ENCODE assay signal across 22 cellular contexts in genomic region chr17:76477576-76477975, GRCh38. TPM values are rescaled to one million over a fixed set of nuclear protein-coding genes. Genes with fewer than 3 reads are reported as not detected.
DNase-seq lines count a peak whose midpoint lies in the region; ATAC-seq and TF ChIP-seq lines count a peak whose summit lies in the region.
"Had no signal": no experiment of that assay in that cellular context is flagged by ENCODE, and none has a peak within 500 bp of the region (broad histone marks: within the 10 kb centered on the region; RNA-seq: fewer than 3 reads in every experiment).

No MANE protein-coding gene starts in this region.

- H3K9me3 ChIP-seq in BLaER1 (no peaks in the 10 kb centered on the region), Peyer's patch (no peaks in the 10 kb centered on the region)
- H3K9me3 ChIP-seq: MG63 had no signal

- H3K27ac Mint-ChIP-seq in central memory CD8-positive, alpha-beta T cell (ENCODE audit: low read depth): peak overlapping the region; percentile 32
- peak overlapping the region in 4 of 6 donors; percentile 31 to 83 (median 76) for H3K27ac Mint-ChIP-seq in naive B cell

- ATAC-seq in central memory CD8-positive, alpha-beta T cell (replicated peaks; ENCODE audit: extremely low read depth, poor library complexity, severe bottlenecking): no peak
- no peak for ATAC-seq in naive B cell (ENCODE audit: low read depth in 2 of 2)
- no peak for ATAC-seq in GM19395 (IDR thresholded peaks at IDR 0.05; ENCODE audit: unreplicated experiment)

- H3K27ac ChIP-seq in BLaER1: peak overlapping the region; percentile 70
- no peak overlapping the region for H3K27ac ChIP-seq in Peyer's patch
- H3K27ac ChIP-seq: PC-9 had no signal

- no peaks in the 10 kb centered on the region for H3K27me3 Mint-ChIP-seq in central memory CD8-positive, alpha-beta T cell
- H3K27me3 Mint-ChIP-seq in naive B cell: peaks cover 0 to 5% (median 4%) of the 10 kb centered on the region in 3 donors

- no peak for TF ChIP-seq CTCF in Peyer's patch (IDR thresholded peaks at IDR 0.05)

- peaks cover 29% of the 10 kb centered on the region for H3K36me3 Mint-ChIP-seq in central memory CD8-positive, alpha-beta T cell (ENCODE audit: insufficient read depth)
- peaks cover 9 to 20% of the 10 kb centered on the region in 2 donors for H3K36me3 Mint-ChIP-seq in naive B cell

- no peak overlapping the region for H3K4me3 Mint-ChIP-seq in central memory CD8-positive, alpha-beta T cell
- H3K4me3 Mint-ChIP-seq in naive B cell: peak overlapping the region in 1 of 8 donors; percentile 45

- H3K4me3 ChIP-seq in BLaER1 (no peak overlapping the region), Peyer's patch (no peak overlapping the region)
- H3K4me3 ChIP-seq: MG63, PC-9 had no signal

- peak overlapping the region; percentile 45; the same call in 1 of the 2 replicates for H3K9ac ChIP-seq in BLaER1

- H3K27me3 ChIP-seq in BLaER1 (no peaks in the 10 kb centered on the region), Peyer's patch (no peaks in the 10 kb centered on the region)
- H3K27me3 ChIP-seq: MG63 had no signal

- H3K9me3 Mint-ChIP-seq in central memory CD8-positive, alpha-beta T cell: no peaks in the 10 kb centered on the region
- peaks cover 0 to 4% (median 2%) of the 10 kb centered on the region in 7 donors for H3K9me3 Mint-ChIP-seq in naive B cell

- peak; percentile 12 for TF ChIP-seq POLR2A in GM19099 (IDR thresholded peaks at IDR 0.05; ENCODE audit: extremely low read depth, insufficient read length, low read depth)
- TF ChIP-seq POLR2A in erythroblast (IDR thresholded peaks at IDR 0.05; ENCODE audit: low read length): no peak
- TF ChIP-seq POLR2A in Peyer's patch (IDR thresholded peaks at IDR 0.05): no peak

- no peak for DNase-seq in central memory CD8-positive, alpha-beta T cell (ENCODE audit: low spot score in 2 of 2)
- DNase-seq in naive B cell: no peak
- no peak for DNase-seq in erythroblast (lab: John Stamatoyannopoulos, UW)
- DNase-seq in Peyer's patch: no peak
- no peak for DNase-seq in NOMO-1 (lab: John Stamatoyannopoulos, UW; ENCODE audit: unreplicated experiment in 2 of 2)
- DNase-seq: Calu3, DMS79 treated with DMSO at 0.1 percent for 48 hours, GF-D8, KG1, MG63, NCI-H2029, NCI-H446, NCI-H524 treated with DMSO at 0.1 percent for 48 hours, NCI-H774, PC-9, RPMI8226, SHP77 had no signal

- H4K20me1 ChIP-seq in BLaER1: no peaks in the 10 kb centered on the region

- H3K4me2 ChIP-seq in BLaER1: peak overlapping the region; percentile 95
- H3K4me2 ChIP-seq: PC-9 had no signal

- H3K4me1 ChIP-seq in BLaER1: peaks cover 71% of the 10 kb centered on the region
- peaks cover 0 to 10% (median 0%) of the 10 kb centered on the region in 4 donors for H3K4me1 ChIP-seq in Peyer's patch

- H3K36me3 ChIP-seq in BLaER1 (peaks cover 61% of the 10 kb centered on the region), Peyer's patch (peaks cover 0 to 16% (median 0%) of the 10 kb centered on the region in 3 donors)

- peaks cover 12% of the 10 kb centered on the region for H3K4me1 Mint-ChIP-seq in central memory CD8-positive, alpha-beta T cell
- H3K4me1 Mint-ChIP-seq in naive B cell: peaks cover 45 to 66% (median 64%) of the 10 kb centered on the region in 3 donors

RNA-seq across cellular contexts. Expression of gene AANAT, which starts 10.2 kb away (rescaled TPM):
- 1 to 10 TPM in 1 of 6 donors, under 1 TPM in 2, not detected in 3; 0.24 to 1.2 (median 0.43) TPM for polyA plus RNA-seq in naive B cell (ENCODE audit: low read depth in 6 of 6)
- total RNA-seq in Peyer's patch: not detected
- total RNA-seq: A673, Calu3, PC-9, SK-MEL-5 had no signal

RNA-seq across cellular contexts. Expression of gene RHBDF2, which starts 23.6 kb away (rescaled TPM):
- 100 to 1,000 TPM in 1 of 6 donors, 10 to 100 TPM in 5; 44.0 to 148 (median 51.7) TPM for polyA plus RNA-seq in naive B cell (ENCODE audit: low read depth in 6 of 6)
- total RNA-seq in Peyer's patch: 100 to 1,000 TPM in 1 of 4 donors, 10 to 100 TPM in 2, 1 to 10 TPM in 1; 8.8 to 225 (median 33.0) TPM

RNA-seq across cellular contexts. Expression of gene UBE2O, which starts 24.6 kb away (rescaled TPM):
- 10 to 100 TPM; 11.0 to 26.0 (median 16.4) TPM for polyA plus RNA-seq in naive B cell (ENCODE audit: low read depth in 6 of 6)
- total RNA-seq in Peyer's patch: 10 to 100 TPM; 20.5 to 75.1 (median 31.6) TPM

RNA-seq across cellular contexts. Expression of gene CYGB, which starts 59.9 kb away (rescaled TPM):
- polyA plus RNA-seq in naive B cell (ENCODE audit: low read depth in 6 of 6): 1 to 10 TPM in 2 of 6 donors, under 1 TPM in 4; 0.21 to 2.4 (median 0.79) TPM
- 10 to 100 TPM in 3 of 4 donors, 1 to 10 TPM in 1; 5.8 to 81.7 (median 11.1) TPM for total RNA-seq in Peyer's patch
- total RNA-seq: Calu3 had no signal
